Comparison of ENCODE assay signal across 9 cellular contexts in the genomic region with DNA sequence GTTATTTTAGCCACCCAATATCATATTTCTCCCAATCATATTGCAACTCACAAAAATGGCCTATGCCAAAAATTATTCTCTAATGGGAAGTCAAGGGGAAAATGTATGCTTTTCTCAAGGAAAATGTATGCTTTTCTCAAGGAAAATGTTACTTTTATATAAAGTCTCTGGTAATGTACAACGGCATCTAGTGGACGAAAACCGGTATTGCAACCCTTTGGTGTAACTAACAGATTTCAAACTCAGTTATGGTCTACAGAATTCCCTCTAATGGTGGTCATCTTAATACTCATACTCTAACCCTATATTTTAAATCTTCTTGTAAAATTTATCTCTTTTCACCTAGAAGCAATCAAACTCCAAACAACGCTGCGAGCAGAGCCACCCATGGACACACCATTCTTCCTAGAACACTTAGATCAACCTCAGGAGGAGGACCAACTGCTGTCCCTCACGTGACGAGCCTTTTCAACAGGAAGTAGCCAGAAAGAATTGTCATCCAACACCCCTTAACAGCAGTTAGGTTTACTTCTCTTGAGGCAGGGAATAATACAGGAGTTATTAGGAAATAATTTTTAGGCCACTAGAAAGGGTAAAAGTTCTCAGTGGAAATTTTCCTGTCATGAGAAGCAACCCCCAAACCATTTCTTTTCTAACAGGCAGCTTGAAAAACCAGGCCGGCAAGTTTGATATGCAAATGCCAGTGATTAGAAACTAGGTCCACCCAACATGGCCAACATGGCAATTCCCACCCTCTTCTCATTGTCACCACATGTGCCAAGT. TPM values are rescaled to one million over a fixed set of nuclear protein-coding genes. Genes with fewer than 3 reads are reported as not detected.
A peak's percentile ranks its signal among the peaks of the same experiment; 100 is the strongest.
DNase-seq lines count a peak whose midpoint lies in the region; ATAC-seq and TF ChIP-seq lines count a peak whose summit lies in the region.
"Had no signal": no experiment of that assay in that cellular context is flagged by ENCODE, and none has a peak within 500 bp of the region (broad histone marks: within the 10 kb centered on the region; RNA-seq: fewer than 3 reads in every experiment).

No MANE protein-coding gene starts in this region.

- H3K27me3 ChIP-seq in Peyer's patch = no peaks in the 10 kb centered on the region
- no peaks in the 10 kb centered on the region for H3K27me3 ChIP-seq in naive thymus-derived CD4-positive, alpha-beta T cell (ENCODE audit: control insufficient read depth in 2 of 2, insufficient read depth in 2 of 2, low read length in 2 of 2)

- H3K9me3 Mint-ChIP-seq in effector memory CD8-positive, alpha-beta T cell = no peaks in the 10 kb centered on the region
- H3K9me3 Mint-ChIP-seq in naive thymus-derived CD4-positive, alpha-beta T cell = no peaks in the 10 kb centered on the region
- H3K9me3 Mint-ChIP-seq in activated T-helper 1 cell treated with anti-CD3 and anti-CD28 coated beads, Interleukin-12 subunit alpha, Interleukin-12 subunit beta, Interleukin-2, Interleukin-4 antibody, amounts not matched to agents 30 ng/mL and 10 ng/mL and 1 ng/mL, durations not matched to agents 14 hours and 24 hours and 36 hours = no peaks in the 10 kb centered on the region

- CTCF ChIA-PET in naive thymus-derived CD4-positive, alpha-beta T cell (lab: Charles Lee) = no interaction called here

- H3K4me3 ChIP-seq in Peyer's patch = no peak overlapping the region
- no peak overlapping the region for H3K4me3 ChIP-seq in naive thymus-derived CD4-positive, alpha-beta T cell (ENCODE audit: low read length)

- H3K9me3 ChIP-seq in Peyer's patch = no peaks in the 10 kb centered on the region
- H3K9me3 ChIP-seq in naive thymus-derived CD4-positive, alpha-beta T cell (ENCODE audit: control insufficient read depth in 2 of 3, low read length in 3 of 3) = no peaks in the 10 kb centered on the region

- peaks cover 5 to 6% of the 10 kb centered on the region in 2 donors for H3K4me1 Mint-ChIP-seq in effector memory CD8-positive, alpha-beta T cell (ENCODE audit: low read depth in 2 of 2)
- H3K4me1 Mint-ChIP-seq in naive thymus-derived CD4-positive, alpha-beta T cell = peaks cover 1 to 27% (median 17%) of the 10 kb centered on the region in 7 donors
- H3K4me1 Mint-ChIP-seq in activated T-helper 1 cell treated with anti-CD3 and anti-CD28 coated beads, Interleukin-12 subunit alpha, Interleukin-12 subunit beta, Interleukin-2, Interleukin-4 antibody, amounts not matched to agents 30 ng/mL and 10 ng/mL and 1 ng/mL, durations not matched to agents 14 hours and 24 hours and 36 hours (ENCODE audit: low read depth) = peaks cover 6% of the 10 kb centered on the region

- POLR2A ChIA-PET in naive thymus-derived CD4-positive, alpha-beta T cell (lab: Charles Lee) = no interaction called here

- no peak overlapping the region for H3K4me3 Mint-ChIP-seq in effector memory CD8-positive, alpha-beta T cell
- H3K4me3 Mint-ChIP-seq in naive thymus-derived CD4-positive, alpha-beta T cell = no peak overlapping the region
- no peak overlapping the region for H3K4me3 Mint-ChIP-seq in activated T-helper 1 cell treated with anti-CD3 and anti-CD28 coated beads, Interleukin-12 subunit alpha, Interleukin-12 subunit beta, Interleukin-2, Interleukin-4 antibody, amounts not matched to agents 30 ng/mL and 10 ng/mL and 1 ng/mL, durations not matched to agents 14 hours and 24 hours and 36 hours

- peaks cover 0 to 14% (median 0%) of the 10 kb centered on the region in 3 donors for H3K36me3 ChIP-seq in Peyer's patch
- no peaks in the 10 kb centered on the region for H3K36me3 ChIP-seq in naive thymus-derived CD4-positive, alpha-beta T cell (ENCODE audit: control insufficient read depth in 2 of 3, insufficient read depth in 3 of 3, low read length in 3 of 3)

- H3K27ac Mint-ChIP-seq in effector memory CD8-positive, alpha-beta T cell = no peak overlapping the region
- peak overlapping the region in 2 of 9 donors; percentile 16 to 32 for H3K27ac Mint-ChIP-seq in naive thymus-derived CD4-positive, alpha-beta T cell
- H3K27ac Mint-ChIP-seq in activated T-helper 1 cell treated with anti-CD3 and anti-CD28 coated beads, Interleukin-12 subunit alpha, Interleukin-12 subunit beta, Interleukin-2, Interleukin-4 antibody, amounts not matched to agents 30 ng/mL and 10 ng/mL and 1 ng/mL, durations not matched to agents 14 hours and 24 hours and 36 hours = no peak overlapping the region

- peaks cover 0 to 5% of the 10 kb centered on the region in 2 donors for H3K27me3 Mint-ChIP-seq in effector memory CD8-positive, alpha-beta T cell
- H3K27me3 Mint-ChIP-seq in naive thymus-derived CD4-positive, alpha-beta T cell = peaks cover 0 to 11% (median 0%) of the 10 kb centered on the region in 5 donors
- H3K27me3 Mint-ChIP-seq in activated T-helper 1 cell treated with anti-CD3 and anti-CD28 coated beads, Interleukin-12 subunit alpha, Interleukin-12 subunit beta, Interleukin-2, Interleukin-4 antibody, amounts not matched to agents 30 ng/mL and 10 ng/mL and 1 ng/mL, durations not matched to agents 14 hours and 24 hours and 36 hours (ENCODE audit: insufficient read depth) = peaks cover 5% of the 10 kb centered on the region

- no peak for TF ChIP-seq POLR2A in Peyer's patch (IDR thresholded peaks at IDR 0.05)

- peaks cover 3% of the 10 kb centered on the region for H3K36me3 Mint-ChIP-seq in effector memory CD8-positive, alpha-beta T cell (ENCODE audit: insufficient read depth)
- H3K36me3 Mint-ChIP-seq in naive thymus-derived CD4-positive, alpha-beta T cell = no peaks in the 10 kb centered on the region
- H3K36me3 Mint-ChIP-seq in activated T-helper 1 cell treated with anti-CD3 and anti-CD28 coated beads, Interleukin-12 subunit alpha, Interleukin-12 subunit beta, Interleukin-2, Interleukin-4 antibody, amounts not matched to agents 30 ng/mL and 10 ng/mL and 1 ng/mL, durations not matched to agents 14 hours and 24 hours and 36 hours (ENCODE audit: low read depth) = no peaks in the 10 kb centered on the region

- peak; percentile 63 to 87 (median 82) for TF ChIP-seq CTCF in Peyer's patch (IDR thresholded peaks at IDR 0.05)

- ATAC-seq in effector memory CD8-positive, alpha-beta T cell (replicated peaks) = no peak
- no peak for ATAC-seq in naive thymus-derived CD4-positive, alpha-beta T cell

- no peak overlapping the region for H3K27ac ChIP-seq in Peyer's patch
- no peak overlapping the region for H3K27ac ChIP-seq in naive thymus-derived CD4-positive, alpha-beta T cell (ENCODE audit: low read depth, low read length)

- no peaks in the 10 kb centered on the region for H3K4me1 ChIP-seq in Peyer's patch
- peaks cover 3 to 4% of the 10 kb centered on the region in 2 donors for H3K4me1 ChIP-seq in naive thymus-derived CD4-positive, alpha-beta T cell (ENCODE audit: control insufficient read depth in 2 of 2, insufficient read depth in 2 of 2, low read length in 2 of 2)

- peak; percentile 0 for DNase-seq in COLO668 (lab: John Stamatoyannopoulos, UW; ENCODE audit: unreplicated experiment)
- DNase-seq in GM19238 (ENCODE audit: insufficient read length, low spot score) = peak; percentile 13
- peak in 2 of 3 donors; percentile 29 to 64 for DNase-seq in Peyer's patch
- peak; percentile 12 to 34 (median 17) for DNase-seq in effector memory CD8-positive, alpha-beta T cell
- peak in 5 of 9 donors; percentile 14 to 39 (median 32) for DNase-seq in naive thymus-derived CD4-positive, alpha-beta T cell
- no peak for DNase-seq in GOT3 (lab: John Stamatoyannopoulos, UW)
- no peak for DNase-seq in cerebellar nuclear complex (lab: John Stamatoyannopoulos, UW)
- DNase-seq in activated T-helper 1 cell treated with anti-CD3 and anti-CD28 coated beads, Interleukin-12 subunit alpha, Interleukin-12 subunit beta, Interleukin-2, Interleukin-4 antibody, amounts not matched to agents 30 ng/mL and 10 ng/mL and 1 ng/mL, durations not matched to agents 14 hours and 24 hours and 36 hours (ENCODE audit: low spot score) = no peak

- intact Hi-C loops in naive thymus-derived CD4-positive, alpha-beta T cell (cut with micrococcal nuclease) = loop anchor here in 1 of 2 donors (1.0 kb wide), 1 partner anchor 57 kb away; no protein-coding TSS in a partner anchor
- intact Hi-C loops in activated T-helper 1 cell treated with anti-CD3 and anti-CD28 coated beads, Interleukin-12 subunit alpha, Interleukin-12 subunit beta, Interleukin-2, Interleukin-4 antibody, amounts not matched to agents 30 ng/mL and 10 ng/mL and 1 ng/mL, durations not matched to agents 14 hours and 24 hours and 36 hours (cut with micrococcal nuclease) = loop anchor here (10.0 kb wide), 1 partner anchor 349 kb away; no protein-coding TSS in a partner anchor

RNA-seq across cellular contexts. Expression of gene APOBEC1, which starts 20.1 kb away (rescaled TPM):
- total RNA-seq in Peyer's patch = 100 to 1,000 TPM in 1 of 4 donors, 10 to 100 TPM in 2, not detected in 1; 52.6 to 103 (median 89.3) TPM
- total RNA-seq in naive thymus-derived CD4-positive, alpha-beta T cell = not detected
- polyA plus RNA-seq in naive thymus-derived CD4-positive, alpha-beta T cell = not detected
- total RNA-seq in activated T-helper 1 cell treated with anti-CD3 and anti-CD28 coated beads, Interleukin-12 subunit alpha, Interleukin-12 subunit beta, Interleukin-2, Interleukin-4 antibody, amounts not matched to agents 30 ng/mL and 10 ng/mL and 1 ng/mL, durations not matched to agents 14 hours and 24 hours and 36 hours = not detected in 2 replicates
- total RNA-seq: activated CD8-positive, alpha-beta memory T cell treated with anti-CD3 and anti-CD28 coated beads for 36 hours had no signal

RNA-seq across cellular contexts. Expression of gene GDF3, which starts 50.0 kb away (rescaled TPM):
- total RNA-seq in Peyer's patch = not detected
- total RNA-seq in naive thymus-derived CD4-positive, alpha-beta T cell = not detected
- not detected for polyA plus RNA-seq in naive thymus-derived CD4-positive, alpha-beta T cell
- total RNA-seq in activated T-helper 1 cell treated with anti-CD3 and anti-CD28 coated beads, Interleukin-12 subunit alpha, Interleukin-12 subunit beta, Interleukin-2, Interleukin-4 antibody, amounts not matched to agents 30 ng/mL and 10 ng/mL and 1 ng/mL, durations not matched to agents 14 hours and 24 hours and 36 hours = not detected in 2 replicates
- total RNA-seq: activated CD8-positive, alpha-beta memory T cell treated with anti-CD3 and anti-CD28 coated beads for 36 hours had no signal

Comparison
In these comparisons a context has a peak if more than half of its experiments do, and no peak if none do; other contexts are left out.
1. DNase-seq: peak in COLO668 (single experiment), GM19238 (single experiment), Peyer's patch (2 of 3), effector memory CD8-positive, alpha-beta T cell (3 of 3) and naive thymus-derived CD4-positive, alpha-beta T cell (5 of 9); none in GOT3 (single experiment), cerebellar nuclear complex (0 of 2) and activated T-helper 1 cell treated with anti-CD3 and anti-CD28 coated beads, Interleukin-12 subunit alpha, Interleukin-12 subunit beta, Interleukin-2, Interleukin-4 antibody, amounts not matched to agents 30 ng/mL and 10 ng/mL and 1 ng/mL, durations not matched to agents 14 hours and 24 hours and 36 hours (single experiment).